In genomic region chr7:141788296-141788695, GRCh38 we compare ENCODE assay signal across 36 cellular contexts. TPM values are rescaled to one million over a fixed set of nuclear protein-coding genes. Genes with fewer than 3 reads are reported as not detected.
"Had no signal": no experiment of that assay in that cellular context is flagged by ENCODE, and none has a peak within 500 bp of the region (broad histone marks: within the 10 kb centered on the region; RNA-seq: fewer than 3 reads in every experiment).

No MANE protein-coding gene starts in this region.

- H3K27ac ChIP-seq: dorsolateral prefrontal cortex, epithelial cell of prostate, gastrocnemius medialis, heart left ventricle, hepatocyte, neural progenitor cell, parathyroid adenoma, right atrium auricular region, stomach, thyroid gland had no signal

- H3K27ac Mint-ChIP-seq: naive thymus-derived CD4-positive, alpha-beta T cell; nephron; neural progenitor cell; progenitor cell of endocrine pancreas had no signal

- H3K4me1 Mint-ChIP-seq: nephron, neural progenitor cell had no signal

- H3K4me3 Mint-ChIP-seq: naive thymus-derived CD4-positive, alpha-beta T cell; nephron; neural progenitor cell had no signal

- H3K4me1 ChIP-seq: gastrocnemius medialis, neural progenitor cell, parathyroid adenoma, right atrium auricular region, stomach had no signal

- H3K27me3 ChIP-seq: dorsolateral prefrontal cortex, gastrocnemius medialis, heart left ventricle, hepatocyte, neural progenitor cell, right atrium auricular region, stomach, thyroid gland had no signal

- ATAC-seq: esophagus mucosa; gastrocnemius medialis; heart left ventricle; left lobe of liver; naive thymus-derived CD4-positive, alpha-beta T cell; sciatic nerve had no signal

- FAIRE-seq: kidney had no signal

- H3K9ac ChIP-seq: neural progenitor cell, parathyroid adenoma had no signal

- H3K9me3 Mint-ChIP-seq: naive thymus-derived CD4-positive, alpha-beta T cell; nephron; neural progenitor cell had no signal

- DNase-seq: cortex of kidney; dorsolateral prefrontal cortex; effector CD4-positive, alpha-beta T cell; foreskin fibroblast; gastrocnemius medialis; heart left ventricle; kidney; mesendoderm; midbrain; naive thymus-derived CD4-positive, alpha-beta T cell; stimulated activated CD4-positive, alpha-beta T cell treated with anti-CD3 and anti-CD28 coated beads, Interleukin-12 subunit alpha, Interleukin-12 subunit beta, amount 100 ng/mL, for 4 hours; stimulated activated CD4-positive, alpha-beta T cell treated with anti-CD3 and anti-CD28 coated beads, Interleukin-1b, Interleukin-23, amount 100 ng/mL, for 48 hours; stimulated activated CD4-positive, alpha-beta T cell treated with anti-CD3 and anti-CD28 coated beads, Interleukin-4, amount 100 ng/mL, for 1 hour; stimulated activated CD8-positive, alpha-beta memory T cell treated with anti-CD3 and anti-CD28 coated beads, Interleukin-4, amount 100 ng/mL, for 48 hours; stimulated activated naive CD4-positive, alpha-beta T cell treated with Interleukin-2 at 50 U/mL for 16 hours; stomach; thyroid gland; trophoblast cell had no signal

- H3K4me2 ChIP-seq: hepatocyte, neural progenitor cell, smooth muscle cell had no signal

- H3K4me3 ChIP-seq: dorsolateral prefrontal cortex, gastrocnemius medialis, heart left ventricle, hepatocyte, lung, neural progenitor cell, right atrium auricular region, smooth muscle cell, stomach, thyroid gland had no signal

- H3K9me3 ChIP-seq: gastrocnemius medialis, heart left ventricle, right atrium auricular region, stomach, thyroid gland had no signal

- H3K27me3 Mint-ChIP-seq: naive thymus-derived CD4-positive, alpha-beta T cell; progenitor cell of endocrine pancreas had no signal

- H3K36me3 ChIP-seq: gastrocnemius medialis, neural progenitor cell, right atrium auricular region, thyroid gland had no signal

RNA-seq across cellular contexts. Expression of gene TAS2R3, which starts 24.4 kb away (rescaled TPM):
- total RNA-seq: right atrium auricular region had no signal

RNA-seq across cellular contexts. Expression of gene PRSS37, which starts 53.0 kb away (rescaled TPM):
- total RNA-seq: dorsolateral prefrontal cortex; esophagus mucosa; gastrocnemius medialis; heart left ventricle; hepatocyte; kidney; left lobe of liver; liver; lung; mucosa of gallbladder; naive thymus-derived CD4-positive, alpha-beta T cell; osteoblast; progenitor cell of endocrine pancreas; right atrium auricular region; sciatic nerve; smooth muscle cell; stomach; subcutaneous adipose tissue; temporal lobe; thyroid gland; urinary bladder had no signal
